8 cellular contexts compared by ENCODE assay signal in genomic region chr3:98022978-98023820, GRCh38. TPM values are rescaled to one million over a fixed set of nuclear protein-coding genes. Genes with fewer than 3 reads are reported as not detected.
A peak's percentile ranks its signal among the peaks of the same experiment; 100 is the strongest.
DNase-seq lines count a peak whose midpoint lies in the region; ATAC-seq, FAIRE-seq and TF ChIP-seq lines count a peak whose summit lies in the region.

No MANE protein-coding gene starts in this region.

- TF ChIP-seq POLR2A in GM18505 (IDR thresholded peaks at IDR 0.05; ENCODE audit: borderline replicate concordance, extremely low read depth, insufficient read depth, insufficient read length) = no peak

- no peaks in the 10 kb centered on the region for H3K9me3 Mint-ChIP-seq in activated B cell treated with CpG ODN at 0.5 μM for 24 hours

- no peaks in the 10 kb centered on the region for H3K36me3 Mint-ChIP-seq in activated B cell treated with CpG ODN at 0.5 μM for 24 hours (ENCODE audit: low read depth)

- peaks cover 5% of the 10 kb centered on the region for H3K27me3 Mint-ChIP-seq in activated B cell treated with CpG ODN at 0.5 μM for 24 hours

- H3K27ac ChIP-seq in mammary epithelial cell (ENCODE audit: insufficient read depth, low read depth, low read length) = no peak overlapping the region

- ATAC-seq in GM18505 (IDR thresholded peaks at IDR 0.05; ENCODE audit: unreplicated experiment) = peak; percentile 57
- ATAC-seq in HG03060 (IDR thresholded peaks at IDR 0.05; ENCODE audit: low read depth, unreplicated experiment) = peak; percentile 60
- peak; percentile 66 for ATAC-seq in activated B cell treated with CpG ODN at 0.5 μM for 24 hours (ENCODE audit: low read depth)

- no peaks in the 10 kb centered on the region for H3K4me1 Mint-ChIP-seq in activated B cell treated with CpG ODN at 0.5 μM for 24 hours

- H4K20me1 ChIP-seq in mammary epithelial cell (ENCODE audit: insufficient read depth, low read length) = no peaks in the 10 kb centered on the region

- no peak overlapping the region for H3K4me3 Mint-ChIP-seq in activated B cell treated with CpG ODN at 0.5 μM for 24 hours

- no peak overlapping the region for H3K4me2 ChIP-seq in mammary epithelial cell (ENCODE audit: insufficient read depth, low read depth, low read length)

- no peak overlapping the region for H3K9ac ChIP-seq in mammary epithelial cell (ENCODE audit: insufficient read depth, low read length)

- in situ Hi-C loops in mammary epithelial cell (cut with MboI; ENCODE audit: low sequenced_read_pairs in 2 of 2) = loop anchor here (5.0 kb wide), 2 partner anchors 226 to 231 kb away; no protein-coding TSS in a partner anchor

- H3K27ac Mint-ChIP-seq in activated B cell treated with CpG ODN at 0.5 μM for 24 hours = no peak overlapping the region

- POLR2A ChIA-PET in activated B cell treated with CpG ODN at 0.5 μM for 24 hours (lab: Charles Lee) = no interaction called here

- H3K27me3 ChIP-seq in mammary epithelial cell (ENCODE audit: insufficient read depth, low read length) = no peaks in the 10 kb centered on the region

- H3K4me1 ChIP-seq in mammary epithelial cell (ENCODE audit: insufficient read depth, low read length) = no peaks in the 10 kb centered on the region

- H3K4me3 ChIP-seq in mammary epithelial cell (replicated peaks in 1 of 3; ENCODE audit: insufficient read depth in 1 of 3, low read depth in 2 of 3, low read length in 3 of 3) = no peak overlapping the region

- no peaks in the 10 kb centered on the region for H3K9me3 ChIP-seq in mammary epithelial cell (replicated peaks; ENCODE audit: insufficient read depth, low read length)

- no TSS peak for BruUV-seq in mammary epithelial cell (replicated peaks; lab: Mats Ljungman, UMichigan)

- dilution Hi-C loops in mammary epithelial cell (cut with HindIII; ENCODE audit: low sequenced_read_pairs) = loop anchor here (25.0 kb wide), 1 partner anchor 236 kb away; no protein-coding TSS in a partner anchor

- DNase-seq in NCI-H2227 (lab: John Stamatoyannopoulos, UW; ENCODE audit: unreplicated experiment) (peak; percentile 85), activated B cell treated with CpG ODN at 0.5 μM for 24 hours (peak; percentile 79), mammary epithelial cell (peak; percentile 46), islet precursor cell (peak; percentile 90)
- DNase-seq in stimulated activated CD4-positive, alpha-beta T cell treated with anti-CD3 and anti-CD28 coated beads, Interleukin-1b, Interleukin-23, amount 100 ng/mL, for 24 hours (ENCODE audit: low read depth in 4 of 4, low spot score in 1 of 4) = peak; percentile 83 to 99 (median 94)

- no peaks in the 10 kb centered on the region for H3K36me3 ChIP-seq in mammary epithelial cell (ENCODE audit: insufficient read depth, low read length)

- 25% methylated on average over 13 of the region's 13 CpGs for WGBS in mammary epithelial cell (ENCODE audit: low coverage, missing lambda C conversion rate)

- TF ChIP-seq CTCF in activated B cell treated with CpG ODN at 0.5 μM for 24 hours (IDR thresholded peaks at IDR 0.05) = peak; percentile 85
- TF ChIP-seq CTCF in mammary epithelial cell (conservative IDR thresholded peaks at IDR 0.05 in 1 of 2, IDR thresholded peaks at IDR 0.05 in 1 of 2; ENCODE audit: extremely low read depth in 1 of 2, insufficient read depth in 1 of 2, low read depth in 1 of 2, low read length in 2 of 2) = peak; percentile 88 to 96

- peak; percentile 84 for FAIRE-seq in A204.1 (lab: Jason Lieb, UNC)

- H2AFZ ChIP-seq in mammary epithelial cell (ENCODE audit: low read depth, low read length) = no peak overlapping the region

- CTCF ChIA-PET in activated B cell treated with CpG ODN at 0.5 μM for 24 hours (lab: Charles Lee) = interaction anchor here (0.9 to 5.3 kb wide), 15 partner anchors 10 to 304 kb away, joined by 3 to 65 read pairs (median 5); partner anchors contain the start of gene CRYBG3
- CTCF ChIA-PET in mammary epithelial cell (lab: Charles Lee; ENCODE audit: low non-redundant PET) = interaction anchor here (0.5 to 0.8 kb wide), 6 partner anchors 9 to 259 kb away, joined by 3 to 4 read pairs (median 3); partner anchors contain the start of gene ARL6

- intact Hi-C loops in activated B cell treated with CpG ODN at 0.5 μM for 24 hours (cut with micrococcal nuclease) = loop anchor here (1.0 to 5.0 kb wide), 3 partner anchors 51 to 304 kb away; partner anchors contain the start of gene RIOX2
- intact Hi-C loops in mammary epithelial cell (cut with micrococcal nuclease) = loop anchor here (1.0 to 10.0 kb wide), 7 partner anchors 84 to 1008 kb away; partner anchors contain the start of gene CRYBG3

- H3K79me2 ChIP-seq in mammary epithelial cell (ENCODE audit: insufficient read depth, low read length) = no peaks in the 10 kb centered on the region

RNA-seq across cellular contexts. Expression of gene GABRR3, which starts 11.9 kb away (rescaled TPM):
- not detected in 2 replicates for total RNA-seq in activated B cell treated with CpG ODN at 0.5 μM for 24 hours
- total RNA-seq in mammary epithelial cell = not detected
- polyA plus RNA-seq in mammary epithelial cell = not detected
- polyA minus RNA-seq in mammary epithelial cell = not detected

RNA-seq across cellular contexts. Expression of gene RIOX2, which starts 51.0 kb away (rescaled TPM):
- total RNA-seq in activated B cell treated with CpG ODN at 0.5 μM for 24 hours (33.7 and 34.8 TPM in 2 replicates), mammary epithelial cell (10 to 100 TPM; 33.3 to 42.4 TPM)
- polyA plus RNA-seq in mammary epithelial cell = 20.5 TPM
- polyA minus RNA-seq in mammary epithelial cell = 9.9 TPM
